In genomic region chr6:108745664-108746336, GRCh38 we compare ENCODE assay signal across 16 cellular contexts.
DNase-seq lines count a peak whose midpoint lies in the region; ATAC-seq, FAIRE-seq and TF ChIP-seq lines count a peak whose summit lies in the region.
"Had no signal": no experiment of that assay in that cellular context is flagged by ENCODE, and none has a peak within 500 bp of the region (broad histone marks: within the 10 kb centered on the region; RNA-seq: fewer than 3 reads in every experiment).

No MANE protein-coding gene starts in this region.

- H3K9me3 ChIP-seq in HepG2 (ENCODE audit: low read length) (no peaks in the 10 kb centered on the region), right lobe of liver (no peaks in the 10 kb centered on the region), endodermal cell (ENCODE audit: control insufficient read depth, low read length) (no peaks in the 10 kb centered on the region), esophagus muscularis mucosa (no peaks in the 10 kb centered on the region), upper lobe of left lung (no peaks in the 10 kb centered on the region)
- H3K9me3 ChIP-seq: BLaER1 treated with 17β-estradiol and CSF1 and Interleukin-3, amounts not matched to agents 10 nM and 100 nM had no signal

- TF ChIP-seq EP300 in HepG2 (IDR thresholded peaks at IDR 0.05; ENCODE audit: low read depth in 2 of 2, low read length in 2 of 2) = no peak
- TF ChIP-seq EP300 in HepG2 (CRISPR knock-in tag; IDR thresholded peaks at IDR 0.05; ENCODE audit: borderline replicate concordance) = no peak
- TF ChIP-seq EP300 in esophagus muscularis mucosa (IDR thresholded peaks at IDR 0.05) = no peak
- no peak for TF ChIP-seq EP300 in upper lobe of left lung (IDR thresholded peaks at IDR 0.05)

- no peak for ATAC-seq in HepG2
- ATAC-seq in right lobe of liver = no peak
- ATAC-seq in HG02973 (IDR thresholded peaks at IDR 0.05; ENCODE audit: unreplicated experiment) = no peak
- ATAC-seq in GM19328 (IDR thresholded peaks at IDR 0.05; ENCODE audit: unreplicated experiment) = no peak
- no peak for ATAC-seq in upper lobe of left lung (ENCODE audit: low FRiP score in 2 of 2)

- WGBS in HepG2 (ENCODE audit: low lambda C conversion rate) = 100% methylated on average over 1 of the region's 2 CpGs
- 82% methylated on average over 2 of the region's 2 CpGs for WGBS in right lobe of liver (ENCODE audit: insufficient coverage, low coverage, low lambda C conversion rate, missing lambda C conversion rate)
- WGBS in endodermal cell (ENCODE audit: insufficient coverage in 1 of 2, insufficient read length in 1 of 2), 2 experiments = 75 to 94% methylated on average over 2 of the region's 2 CpGs
- WGBS in esophagus muscularis mucosa = 90% methylated on average over 2 of the region's 2 CpGs
- 83 to 87% methylated on average over 2 of the region's 2 CpGs for WGBS in upper lobe of left lung, 2 donors

- no peak for DNase-seq in HepG2 (ENCODE audit: low spot score)
- DNase-seq in right lobe of liver = no peak
- DNase-seq in endodermal cell = peak; percentile 2
- DNase-seq in myocyte (ENCODE audit: low read depth) = peak; percentile 63
- no peak for DNase-seq in esophagus muscularis mucosa (ENCODE audit: extremely low spot score)
- DNase-seq in upper lobe of left lung = no peak
- DNase-seq: ACHN; CD4-positive, CD25-positive, alpha-beta regulatory T cell; DMS53; GF-D8; GM23248; H7 had no signal

- CTCF ChIA-PET in HepG2 (lab: Yijun Ruan, JAX; ENCODE audit: low intra/inter-chr PET ratio, low total read pairs) = no interaction called here

- H3K4me1 Mint-ChIP-seq in endodermal cell = no peaks in the 10 kb centered on the region

- TF ChIP-seq RAD21 in HepG2 (CRISPR knock-in tag; IDR thresholded peaks at IDR 0.05) = no peak

- no peak overlapping the region for H3K27ac Mint-ChIP-seq in endodermal cell
- H3K27ac Mint-ChIP-seq: CD4-positive, CD25-positive, alpha-beta regulatory T cell had no signal

- H3K36me3 Mint-ChIP-seq in endodermal cell (ENCODE audit: low read depth) = no peaks in the 10 kb centered on the region
- H3K36me3 Mint-ChIP-seq: CD4-positive, CD25-positive, alpha-beta regulatory T cell had no signal

- TF ChIP-seq CTCF in HepG2 (CRISPR knock-in tag; IDR thresholded peaks at IDR 0.05) (no peak), right lobe of liver (IDR thresholded peaks at IDR 0.05) (no peak), endodermal cell (conservative IDR thresholded peaks at IDR 0.05) (no peak), esophagus muscularis mucosa (IDR thresholded peaks at IDR 0.05) (no peak), upper lobe of left lung (IDR thresholded peaks at IDR 0.05) (no peak)

- H3K9me3 Mint-ChIP-seq in endodermal cell = no peaks in the 10 kb centered on the region
- H3K9me3 Mint-ChIP-seq: CD4-positive, CD25-positive, alpha-beta regulatory T cell had no signal

- peaks cover 34% of the 10 kb centered on the region for H3K27me3 Mint-ChIP-seq in endodermal cell (ENCODE audit: insufficient read depth)

- BruUV-seq in HepG2 (replicated peaks; lab: Mats Ljungman, UMichigan) = no TSS peak

- H3K4me1 ChIP-seq in HepG2 (ENCODE audit: insufficient read depth, low read length) (peaks cover 68% of the 10 kb centered on the region), right lobe of liver (peaks cover 0 to 23% (median 10%) of the 10 kb centered on the region in 4 donors), endodermal cell (ENCODE audit: control insufficient read depth, insufficient read depth, low read length) (no peaks in the 10 kb centered on the region), esophagus muscularis mucosa (peaks cover 0 to 9% (median 2%) of the 10 kb centered on the region in 4 donors), upper lobe of left lung (peaks cover 0 to 6% (median 2%) of the 10 kb centered on the region in 4 donors)

- H3K27ac ChIP-seq in HepG2 (ENCODE audit: extremely low read length, insufficient read depth, low read length) = no peak overlapping the region
- no peak overlapping the region for H3K27ac ChIP-seq in right lobe of liver
- no peak overlapping the region for H3K27ac ChIP-seq in endodermal cell (ENCODE audit: low read depth, low read length)
- H3K27ac ChIP-seq in esophagus muscularis mucosa (replicated peaks in 1 of 4) = no peak overlapping the region
- no peak overlapping the region for H3K27ac ChIP-seq in upper lobe of left lung
- H3K27ac ChIP-seq: BLaER1 treated with 17β-estradiol and CSF1 and Interleukin-3, amounts not matched to agents 10 nM and 100 nM; GM23248 had no signal

- no peak overlapping the region for H3K9ac ChIP-seq in HepG2 (ENCODE audit: insufficient read depth, low read depth, low read length)
- H3K9ac ChIP-seq in endodermal cell (ENCODE audit: extremely low read depth, low read length, poor library complexity, severe bottlenecking) = no peak overlapping the region
- H3K9ac ChIP-seq: BLaER1 treated with 17β-estradiol and CSF1 and Interleukin-3, amounts not matched to agents 10 nM and 100 nM; GM23248 had no signal

- no peak overlapping the region for H3K4me3 Mint-ChIP-seq in endodermal cell
- H3K4me3 Mint-ChIP-seq: CD4-positive, CD25-positive, alpha-beta regulatory T cell had no signal

- H3K79me2 ChIP-seq in HepG2 (ENCODE audit: insufficient read depth, low read length) = no peaks in the 10 kb centered on the region

- TF ChIP-seq POLR2A in HepG2 (IDR thresholded peaks at IDR 0.05; ENCODE audit: insufficient read depth in 1 of 2, low read depth in 2 of 2, low read length in 2 of 2) (no peak), right lobe of liver (IDR thresholded peaks at IDR 0.05) (no peak), esophagus muscularis mucosa (IDR thresholded peaks at IDR 0.05; ENCODE audit: low read depth) (no peak), upper lobe of left lung (IDR thresholded peaks at IDR 0.05) (no peak)

- no peak overlapping the region for H2AFZ ChIP-seq in HepG2 (ENCODE audit: low read length)
- H2AFZ ChIP-seq: GM23248 had no signal

- no peak overlapping the region for H3K4me3 ChIP-seq in HepG2 (replicated peaks in 1 of 3; ENCODE audit: insufficient read depth in 1 of 3, low read depth in 2 of 3, low read length in 3 of 3)
- no peak overlapping the region for H3K4me3 ChIP-seq in right lobe of liver
- no peak overlapping the region for H3K4me3 ChIP-seq in endodermal cell (ENCODE audit: low read length)
- H3K4me3 ChIP-seq in esophagus muscularis mucosa = no peak overlapping the region
- no peak overlapping the region for H3K4me3 ChIP-seq in upper lobe of left lung
- H3K4me3 ChIP-seq: BLaER1 treated with 17β-estradiol and CSF1 and Interleukin-3, amounts not matched to agents 10 nM and 100 nM; GM23248 had no signal

- H4K20me1 ChIP-seq in HepG2 (ENCODE audit: insufficient read depth, low read length) = no peaks in the 10 kb centered on the region
- H4K20me1 ChIP-seq: BLaER1 treated with 17β-estradiol and CSF1 and Interleukin-3, amounts not matched to agents 10 nM and 100 nM had no signal

- H3K36me3 ChIP-seq in HepG2 (replicated peaks in 1 of 2; ENCODE audit: control insufficient read depth in 1 of 2, insufficient read depth in 2 of 2, low read length in 2 of 2) = no peaks in the 10 kb centered on the region
- no peaks in the 10 kb centered on the region for H3K36me3 ChIP-seq in right lobe of liver
- no peaks in the 10 kb centered on the region for H3K36me3 ChIP-seq in endodermal cell (ENCODE audit: control insufficient read depth, insufficient read depth, low read length)
- H3K36me3 ChIP-seq in esophagus muscularis mucosa = no peaks in the 10 kb centered on the region
- H3K36me3 ChIP-seq in upper lobe of left lung = no peaks in the 10 kb centered on the region
- H3K36me3 ChIP-seq: BLaER1 treated with 17β-estradiol and CSF1 and Interleukin-3, amounts not matched to agents 10 nM and 100 nM had no signal

- intact Hi-C loops in HepG2 (cut with micrococcal nuclease; ENCODE audit: unreplicated experiment) (no loop called here), right lobe of liver (cut with DNase I) (no loop called here), esophagus muscularis mucosa (cut with DNase I) (no loop called here)

- in situ Hi-C loops in HepG2 (cut with HindIII; ENCODE audit: extremely low pct_ligation_motif_present, low pct_unique_long_range_greater_than_20kb) = no loop called here

- POLR2A ChIA-PET in HepG2 (lab: Yijun Ruan, JAX) = no interaction called here

- FAIRE-seq in HepG2 (lab: Jason Lieb, UNC) = no peak
- FAIRE-seq: GM19239 had no signal

- H3K27me3 ChIP-seq in HepG2 (ENCODE audit: control insufficient read depth in 1 of 2, insufficient read depth in 2 of 2, low read length in 2 of 2) (no peaks in the 10 kb centered on the region), right lobe of liver (no peaks in the 10 kb centered on the region), endodermal cell (ENCODE audit: control insufficient read depth, insufficient read depth, low read length, poor library complexity, severe bottlenecking) (peaks cover 6% of the 10 kb centered on the region), esophagus muscularis mucosa (no peaks in the 10 kb centered on the region), upper lobe of left lung (no peaks in the 10 kb centered on the region)
- H3K27me3 ChIP-seq: BLaER1 treated with 17β-estradiol and CSF1 and Interleukin-3, amounts not matched to agents 10 nM and 100 nM had no signal

- H3K4me2 ChIP-seq in HepG2 (ENCODE audit: low read depth, low read length) = no peak overlapping the region
- H3K4me2 ChIP-seq: BLaER1 treated with 17β-estradiol and CSF1 and Interleukin-3, amounts not matched to agents 10 nM and 100 nM had no signal

TF ChIP-seq in HepG2, 621 proteins besides CTCF, POLR2A, EP300 and RAD21:
- TF ChIP-seq ZNF629 (CRISPR knock-in tag; conservative IDR thresholded peaks at IDR 0.05) (peak; percentile 57), ZSCAN29 (CRISPR knock-in tag; conservative IDR thresholded peaks at IDR 0.05) (no peak), ZBTB42 (CRISPR knock-in tag; IDR thresholded peaks at IDR 0.05) (no peak), ZNF576 (CRISPR knock-in tag; IDR thresholded peaks at IDR 0.05) (no peak)

Comparison
In these comparisons a context has a peak if more than half of its experiments do, and no peak if none do; other contexts are left out.
1. DNase-seq: peak in endodermal cell (single experiment) and myocyte (single experiment); none in HepG2 (single experiment), right lobe of liver (0 of 3), esophagus muscularis mucosa (single experiment) and upper lobe of left lung (0 of 2).